17 cellular contexts compared by ENCODE assay signal in the genomic region with DNA sequence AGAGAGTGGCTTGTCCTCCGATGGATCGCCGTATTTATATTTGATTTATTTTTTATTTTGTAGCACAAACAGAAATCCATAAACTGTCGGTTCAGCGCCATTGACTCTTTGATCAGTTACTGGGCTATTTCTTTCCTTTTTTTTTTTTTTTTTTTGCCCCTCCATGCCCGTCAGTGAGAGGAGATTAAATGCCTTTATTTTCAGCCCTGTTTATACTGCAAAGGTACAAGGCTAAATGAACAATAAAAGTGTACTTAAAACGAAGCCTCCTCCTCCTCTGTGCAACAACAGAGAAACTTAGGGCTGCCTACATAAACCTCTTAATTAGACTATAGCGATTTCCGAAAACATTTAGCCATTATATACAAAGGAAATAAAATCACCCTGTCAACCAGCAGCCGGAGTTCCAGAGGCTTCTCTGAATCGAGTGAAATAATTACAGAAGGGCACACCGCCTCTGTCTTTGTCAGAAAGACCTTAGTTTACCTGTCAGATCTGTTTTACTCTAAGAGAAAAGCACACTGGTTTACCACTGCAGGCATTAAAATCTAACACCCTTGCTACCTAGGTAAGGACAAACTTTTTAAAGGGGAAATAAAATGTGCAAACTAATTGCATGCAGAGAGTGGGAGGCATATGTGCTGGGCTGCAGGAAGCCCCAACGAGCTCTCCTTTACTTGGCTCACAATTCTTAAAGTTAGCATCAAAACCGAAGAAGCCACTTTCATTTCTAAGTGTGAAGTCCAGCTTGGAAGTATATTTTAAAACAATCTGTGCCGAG. TPM values are rescaled to one million over a fixed set of nuclear protein-coding genes. Genes with fewer than 3 reads are reported as not detected.
DNase-seq lines count a peak whose midpoint lies in the region; FAIRE-seq and TF ChIP-seq lines count a peak whose summit lies in the region.
"Had no signal": no experiment of that assay in that cellular context is flagged by ENCODE, and none has a peak within 500 bp of the region (broad histone marks: within the 10 kb centered on the region; RNA-seq: fewer than 3 reads in every experiment).

No MANE protein-coding gene starts in this region.

- TF ChIP-seq CTCF in A673 (conservative IDR thresholded peaks at IDR 0.05; ENCODE audit: low read depth, low read length), result no peak
- TF ChIP-seq CTCF in nephron (IDR thresholded peaks at IDR 0.05; ENCODE audit: unreplicated experiment in 3 of 3), result no peak

- peaks cover 34% of the 10 kb centered on the region for H3K36me3 Mint-ChIP-seq in nephron (ENCODE audit: low read depth)

- peak overlapping the region; percentile 86 to 89 (median 88) for H3K4me3 Mint-ChIP-seq in nephron

- CTCF ChIA-PET in A673 (lab: Charles Lee), result no interaction called here

- no peak for FAIRE-seq in GM19239 (lab: Jason Lieb, UNC)
- FAIRE-seq: kidney had no signal

- H3K4me1 ChIP-seq in A673 (ENCODE audit: insufficient read depth, low read length, poor library complexity, severe bottlenecking), result peaks cover 51% of the 10 kb centered on the region

- intact Hi-C loops in A673 (cut with micrococcal nuclease; ENCODE audit: unreplicated experiment), result loop anchor here (5.0 to 10.0 kb wide), 5 partner anchors 68 to 1426 kb away; no protein-coding TSS in a partner anchor

- peaks cover 53% of the 10 kb centered on the region for H3K4me1 Mint-ChIP-seq in nephron

- H3K9me3 Mint-ChIP-seq in nephron, result peaks cover 4% of the 10 kb centered on the region

- H3K27me3 ChIP-seq in A673 (replicated peaks; ENCODE audit: insufficient read depth, low read depth, low read length, poor library complexity), result no peaks in the 10 kb centered on the region

- H3K9me3 ChIP-seq in A673 (ENCODE audit: low read depth, low read length, poor library complexity, severe bottlenecking), result no peaks in the 10 kb centered on the region

- no TSS peak for BruUV-seq in A673 (replicated peaks; lab: Mats Ljungman, UMichigan)

- peaks cover 78% of the 10 kb centered on the region for H3K27me3 Mint-ChIP-seq in nephron (ENCODE audit: low read depth)

- peak overlapping the region; percentile 86 for H3K27ac ChIP-seq in A673 (ENCODE audit: low read depth, low read length, poor library complexity, severe bottlenecking)

- peak overlapping the region; percentile 79 for H3K4me3 ChIP-seq in A673 (ENCODE audit: low read depth, low read length, poor library complexity, severe bottlenecking)

- H3K27ac Mint-ChIP-seq in nephron, result peak overlapping the region; percentile 50 to 94 (median 81)

- POLR2A ChIA-PET in A673 (lab: Charles Lee; ENCODE audit: low non-redundant PET), result interaction anchor here (0.7 kb wide), 1 partner anchor 75 kb away, joined by 3 read pairs; no protein-coding TSS in a partner anchor

- peaks cover 53% of the 10 kb centered on the region for H3K36me3 ChIP-seq in A673 (ENCODE audit: insufficient read depth, low read length, poor library complexity, severe bottlenecking)
- H3K36me3 ChIP-seq: WERI-Rb-1 had no signal

- DNase-seq in A673 (ENCODE audit: low spot score) (no peak), ELF-1 (ENCODE audit: low read depth, low spot score) (peak; percentile 18), dermis blood vessel endothelial cell (peak; percentile 45), cerebellar cortex (ENCODE audit: low spot score) (no peak), SW 1271 (lab: John Stamatoyannopoulos, UW) (no peak), GM19239 (ENCODE audit: insufficient read length, low spot score) (no peak)
- DNase-seq in stimulated activated CD4-positive, alpha-beta T cell treated with anti-CD3 and anti-CD28 coated beads, Interleukin-2, amount 100 ng/mL, for 48 hours, result no peak
- DNase-seq: activated effector memory CD4-positive, alpha-beta T cell treated with anti-CD3 and anti-CD28 coated beads, Interleukin-2, amount 50 U/mL, for 16 hours; KG1; kidney; NCI-H226; nucleus accumbens; stimulated activated CD4-positive, alpha-beta T cell treated with anti-CD3 and anti-CD28 coated beads, Interleukin-2, amount 100 ng/mL, for 24 hours; stimulated activated naive CD4-positive, alpha-beta T cell treated with Interleukin-2 at 50 U/mL for 16 hours had no signal

RNA-seq across cellular contexts. Expression of a gene that starts 3.4 kb away (rescaled TPM):
- total RNA-seq in A673 (2021), result 52.2 and 56.2 TPM in 2 replicates
- 6.5 and 22.5 TPM in 2 replicates for total RNA-seq in dermis blood vessel endothelial cell
- total RNA-seq: chondrocyte had no signal

Comparison
In these comparisons a context has a peak if more than half of its experiments do, and no peak if none do; other contexts are left out.
1. DNase-seq: peak in ELF-1 (single experiment) and dermis blood vessel endothelial cell (single experiment); none in A673 (single experiment), cerebellar cortex (single experiment), SW 1271 (0 of 2), stimulated activated CD4-positive, alpha-beta T cell treated with anti-CD3 and anti-CD28 coated beads, Interleukin-2, amount 100 ng/mL, for 48 hours (0 of 2) and GM19239 (single experiment).